ENCODE assay signal across 24 cellular contexts in genomic region chr3:177979684-177980083, GRCh38.
"Had no signal": no experiment of that assay in that cellular context is flagged by ENCODE, and none has a peak within 500 bp of the region (broad histone marks: within the 10 kb centered on the region; RNA-seq: fewer than 3 reads in every experiment).

No MANE protein-coding gene starts in this region.

- H3K27me3 ChIP-seq: brain microvascular endothelial cell, gastrocnemius medialis, neural progenitor cell, stomach, vagina had no signal

- H3K4me1 ChIP-seq: gastrocnemius medialis, neural progenitor cell, psoas muscle, stomach, vagina had no signal

- H3K9ac ChIP-seq: neural progenitor cell had no signal

- H3K9me3 ChIP-seq: gastrocnemius medialis, mucosa of descending colon, psoas muscle, stomach, vagina had no signal

- FAIRE-seq: colon, small intestine had no signal

- ATAC-seq: activated CD4-positive, CD25-positive, alpha-beta regulatory T cell treated with anti-CD3 and anti-CD28 coated beads, Interleukin-2, amount 50 U/mL, for 24 hours; activated T-cell treated with anti-CD3 and anti-CD28 coated beads, Interleukin-2, amount 50 U/mL, for 4 hours; gastrocnemius medialis; left ventricle myocardium superior; mucosa of descending colon; psoas muscle; right cardiac atrium had no signal

- H3K27ac ChIP-seq: brain microvascular endothelial cell, gastrocnemius medialis, neural progenitor cell, psoas muscle, stomach, vagina had no signal

- DNase-seq: activated CD4-positive, alpha-beta T cell treated with anti-CD3 and anti-CD28 coated beads, Interleukin-2, amount 50 U/mL, for 1 hour; activated CD8-positive, alpha-beta memory T cell treated with anti-CD3 and anti-CD28 coated beads, Interleukin-2, amount 50 U/mL, for 4 hours; activated naive CD4-positive, alpha-beta T cell treated with anti-CD3 and anti-CD28 coated beads for 36 hours; activated T-cell treated with anti-CD3 and anti-CD28 coated beads, Interleukin-2, amount 50 U/mL, for 4 hours; anterior cingulate cortex; brain microvascular endothelial cell; central memory CD4-positive, alpha-beta T cell; gastrocnemius medialis; head of caudate nucleus; kidney glomerular epithelial cell; left ventricle myocardium superior; mucosa of descending colon; naive B cell; psoas muscle; right cardiac atrium; small intestine; stimulated activated CD4-positive, alpha-beta T cell treated with anti-CD3 and anti-CD28 coated beads, Interleukin-15, amount 100 ng/mL, for 24 hours; stimulated activated CD4-positive, alpha-beta T cell treated with anti-CD3 and anti-CD28 coated beads, Interleukin-4, amount 100 ng/mL, for 1 hour; stomach; trophoblast cell had no signal

- H3K4me3 ChIP-seq: gastrocnemius medialis, mucosa of descending colon, neural progenitor cell, psoas muscle, stomach, vagina had no signal

- H3K4me2 ChIP-seq: neural progenitor cell had no signal

- H2AFZ ChIP-seq: neural progenitor cell had no signal

- H3K36me3 ChIP-seq: brain microvascular endothelial cell, gastrocnemius medialis, neural progenitor cell, stomach, vagina had no signal
